In genomic region chr7:73477376-73477775, GRCh38 we compare ENCODE assay signal across 14 cellular contexts.
"Had no signal": no experiment of that assay in that cellular context is flagged by ENCODE, and none has a peak within 500 bp of the region (broad histone marks: within the 10 kb centered on the region; RNA-seq: fewer than 3 reads in every experiment).

No MANE protein-coding gene starts in this region.

- H3K4me1 ChIP-seq: lower lobe of right lung had no signal

- H3K27ac ChIP-seq: gastroesophageal sphincter, heart right ventricle, lower lobe of right lung had no signal

- ATAC-seq: activated CD4-positive, CD25-positive, alpha-beta regulatory T cell treated with anti-CD3 and anti-CD28 coated beads, Interleukin-2, amount 50 U/mL, for 24 hours; gastroesophageal sphincter; heart right ventricle; left colon; lower lobe of right lung had no signal

- H3K9me3 Mint-ChIP-seq: stimulated activated naive CD8-positive, alpha-beta T cell treated with anti-CD3 and anti-CD28 coated beads, Interleukin-15, Interleukin-2, amounts not matched to agents 100 ng/mL and 50 ng/mL, for 24 hours; T-helper 2 cell treated with Interferon-gamma antibody and Interleukin-4, amounts not matched to agents 5 μg/mL and 100 μg/mL, for 36 hours; type B pancreatic cell had no signal

- H3K4me3 ChIP-seq: gastroesophageal sphincter, heart right ventricle, lower lobe of right lung had no signal

- H3K27me3 ChIP-seq: gastroesophageal sphincter, heart right ventricle had no signal

- H3K9me3 ChIP-seq: gastroesophageal sphincter, heart right ventricle, lower lobe of right lung had no signal

- H3K27ac Mint-ChIP-seq: T-helper 2 cell treated with Interferon-gamma antibody and Interleukin-4, amounts not matched to agents 5 μg/mL and 100 μg/mL, for 36 hours; type B pancreatic cell had no signal

- H3K27me3 Mint-ChIP-seq: stimulated activated naive CD8-positive, alpha-beta T cell treated with anti-CD3 and anti-CD28 coated beads, Interleukin-15, Interleukin-2, amounts not matched to agents 100 ng/mL and 50 ng/mL, for 24 hours; type B pancreatic cell had no signal

- H3K4me3 Mint-ChIP-seq: stimulated activated naive CD8-positive, alpha-beta T cell treated with anti-CD3 and anti-CD28 coated beads, Interleukin-15, Interleukin-2, amounts not matched to agents 100 ng/mL and 50 ng/mL, for 24 hours; T-helper 2 cell treated with Interferon-gamma antibody and Interleukin-4, amounts not matched to agents 5 μg/mL and 100 μg/mL, for 36 hours; type B pancreatic cell had no signal

- DNase-seq: activated CD4-positive, alpha-beta T cell treated with anti-CD3 and anti-CD28 coated beads, Interleukin-2, amount 50 U/mL, for 4 hours; activated effector memory CD4-positive, alpha-beta T cell treated with Interleukin-2 at 50 U/mL for 16 hours; heart right ventricle; left colon; lower lobe of right lung; midbrain; retina; stimulated activated CD4-positive, alpha-beta T cell treated with anti-CD3 and anti-CD28 coated beads, Interleukin-4, amount 100 ng/mL, for 24 hours; SW 1271 had no signal
